ENCODE assay signal across 23 cellular contexts in genomic region chr5:157836121-157836753, GRCh38.
"Had no signal": no experiment of that assay in that cellular context is flagged by ENCODE, and none has a peak within 500 bp of the region (broad histone marks: within the 10 kb centered on the region; RNA-seq: fewer than 3 reads in every experiment).

No MANE protein-coding gene starts in this region.

- H3K4me3 Mint-ChIP-seq: brain; nephron; stimulated activated naive CD8-positive, alpha-beta T cell treated with anti-CD3 and anti-CD28 coated beads, Interleukin-15, amount 100 ng/mL, for 72 hours had no signal

- H3K4me2 ChIP-seq: hepatocyte had no signal

- H3K4me1 ChIP-seq: right atrium auricular region, suprapubic skin, tibial nerve had no signal

- H3K27me3 ChIP-seq: hepatocyte, left lung, neutrophil, pancreas, right atrium auricular region, suprapubic skin, tibial nerve had no signal

- H3K4me3 ChIP-seq: hepatocyte, left lung, pancreas, psoas muscle, right atrium auricular region, suprapubic skin, tibial nerve had no signal

- H3K27ac Mint-ChIP-seq: brain had no signal

- ATAC-seq: esophagus mucosa; left lung; pancreas; psoas muscle; stimulated activated naive CD8-positive, alpha-beta T cell treated with anti-CD3 and anti-CD28 coated beads, Interleukin-15, amount 100 ng/mL, for 72 hours had no signal

- H3K27ac ChIP-seq: hepatocyte, left lung, neutrophil, pancreas, psoas muscle, right atrium auricular region, suprapubic skin, tibial nerve had no signal

- DNase-seq: activated CD4-positive, alpha-beta T cell treated with anti-CD3 and anti-CD28 coated beads for 1 hour; activated gamma-delta T cell; activated naive CD4-positive, alpha-beta T cell treated with anti-CD3 and anti-CD28 coated beads, Interleukin-2, amount 50 U/mL, for 16 hours; aorta; dermis blood vessel endothelial cell; effector CD8-positive, alpha-beta T cell; glutamatergic neuron; kidney glomerular epithelial cell; left lung; midbrain; pancreas; psoas muscle; stimulated activated CD4-positive, alpha-beta T cell treated with anti-CD3 and anti-CD28 coated beads, Interleukin-4, amount 100 ng/mL, for 24 hours; stimulated activated naive CD8-positive, alpha-beta T cell treated with anti-CD3 and anti-CD28 coated beads, Interleukin-15, amount 100 ng/mL, for 72 hours; T-helper 9 cell had no signal

- H3K27me3 Mint-ChIP-seq: brain; stimulated activated naive CD8-positive, alpha-beta T cell treated with anti-CD3 and anti-CD28 coated beads, Interleukin-15, amount 100 ng/mL, for 72 hours had no signal

- H3K36me3 ChIP-seq: neutrophil, pancreas, right atrium auricular region, suprapubic skin, tibial nerve had no signal

- H3K9me3 ChIP-seq: left lung, neutrophil, pancreas, psoas muscle, right atrium auricular region, suprapubic skin, tibial nerve had no signal

- H3K9me3 Mint-ChIP-seq: brain; nephron; stimulated activated naive CD8-positive, alpha-beta T cell treated with anti-CD3 and anti-CD28 coated beads, Interleukin-15, amount 100 ng/mL, for 72 hours had no signal
